14 cellular contexts compared by ENCODE assay signal in the genomic region with DNA sequence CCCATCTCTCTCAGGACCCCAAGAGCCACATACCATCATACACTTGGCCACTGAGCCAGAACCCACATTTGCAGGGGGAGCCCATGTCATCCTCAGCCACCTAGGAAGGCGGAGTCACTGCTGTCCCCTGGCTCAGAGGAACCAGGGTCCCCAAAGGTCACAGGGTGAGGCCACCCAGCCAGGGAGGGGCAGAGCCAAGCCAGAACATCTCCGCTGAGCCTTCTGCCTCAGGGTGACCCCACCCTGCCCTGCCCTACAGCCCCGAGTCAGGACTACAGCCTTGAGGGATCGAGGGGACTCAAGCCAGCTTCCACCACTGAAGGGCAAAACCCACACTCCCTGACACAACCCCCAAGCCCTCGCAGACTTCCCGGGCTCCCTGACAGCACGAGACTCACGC. TPM values are rescaled to one million over a fixed set of nuclear protein-coding genes. Genes with fewer than 3 reads are reported as not detected.
DNase-seq lines count a peak whose midpoint lies in the region; ATAC-seq and TF ChIP-seq lines count a peak whose summit lies in the region.
"Had no signal": no experiment of that assay in that cellular context is flagged by ENCODE, and none has a peak within 500 bp of the region (broad histone marks: within the 10 kb centered on the region; RNA-seq: fewer than 3 reads in every experiment).

No MANE protein-coding gene starts in this region.

- 61 to 74% (median 65%) methylated on average over 8 of the region's 8 CpGs for WGBS in spleen, 5 donors

- H3K27me3 Mint-ChIP-seq in CD8-positive, alpha-beta memory T cell: no peaks in the 10 kb centered on the region
- H3K27me3 Mint-ChIP-seq in Calu3 (ENCODE audit: unreplicated experiment): no peaks in the 10 kb centered on the region
- H3K27me3 Mint-ChIP-seq: progenitor cell of endocrine pancreas had no signal

- POLR2A ChIA-PET in CD8-positive, alpha-beta memory T cell (lab: Charles Lee): interaction anchor here (0.6 to 2.1 kb wide), 2 partner anchors 9 to 13 kb away, joined by 3 to 12 read pairs; no protein-coding TSS in a partner anchor

- peak overlapping the region in 2 of 7 donors; percentile 12 to 41 for H3K4me3 Mint-ChIP-seq in CD8-positive, alpha-beta memory T cell
- no peak overlapping the region for H3K4me3 Mint-ChIP-seq in Calu3 (ENCODE audit: low read depth, unreplicated experiment)

- no peak for DNase-seq in CD8-positive, alpha-beta memory T cell
- DNase-seq in SJSA1 (ENCODE audit: low read depth in 1 of 2, low spot score in 2 of 2) (no peak), erythroblast (lab: John Stamatoyannopoulos, UW) (peak; percentile 50 to 60), spleen (no peak), kidney glomerular epithelial cell (lab: John Stamatoyannopoulos, UW) (no peak), Calu3 (no peak)
- DNase-seq: activated naive CD4-positive, alpha-beta T cell treated with Interleukin-2 at 50 U/mL for 16 hours; COR-L47; Karpas-422; NCI-H226 had no signal

- ATAC-seq in GM21723 (IDR thresholded peaks at IDR 0.05; ENCODE audit: unreplicated experiment) (no peak), HG03439 (IDR thresholded peaks at IDR 0.05; ENCODE audit: unreplicated experiment) (no peak)

- H3K27ac Mint-ChIP-seq in CD8-positive, alpha-beta memory T cell: peak overlapping the region; percentile 27 to 97 (median 78)
- no peak overlapping the region for H3K27ac Mint-ChIP-seq in Calu3 (ENCODE audit: unreplicated experiment)

- H3K27ac ChIP-seq in CD8-positive, alpha-beta memory T cell (ENCODE audit: low read depth, low read length): peak overlapping the region; percentile 51
- peak overlapping the region; percentile 13; the same call in 1 of the 2 replicates for H3K27ac ChIP-seq in SJSA1
- peak overlapping the region in 6 of 8 donors; percentile 41 to 80 (median 72) for H3K27ac ChIP-seq in spleen

- H3K27me3 ChIP-seq in CD8-positive, alpha-beta memory T cell (ENCODE audit: insufficient read depth, low read length, poor library complexity, severe bottlenecking): no peaks in the 10 kb centered on the region
- H3K27me3 ChIP-seq in SJSA1 (replicated peaks) (no peaks in the 10 kb centered on the region), spleen (replicated peaks in 1 of 7) (no peaks in the 10 kb centered on the region)
- H3K27me3 ChIP-seq: heart left ventricle had no signal

- no TSS peak for BruUV-seq in Calu3 (replicated peaks; lab: Mats Ljungman, UMichigan)

- H3K9me3 Mint-ChIP-seq in CD8-positive, alpha-beta memory T cell: no peaks in the 10 kb centered on the region
- H3K9me3 Mint-ChIP-seq in Calu3 (ENCODE audit: low read depth, unreplicated experiment): no peaks in the 10 kb centered on the region

- peaks cover 28 to 61% (median 31%) of the 10 kb centered on the region in 3 donors for H3K4me1 Mint-ChIP-seq in CD8-positive, alpha-beta memory T cell
- H3K4me1 Mint-ChIP-seq in Calu3 (ENCODE audit: low read depth, unreplicated experiment): peaks cover 65% of the 10 kb centered on the region

- H3K36me3 ChIP-seq in CD8-positive, alpha-beta memory T cell (ENCODE audit: insufficient read depth, low read length): no peaks in the 10 kb centered on the region
- peaks cover 68% of the 10 kb centered on the region for H3K36me3 ChIP-seq in SJSA1
- H3K36me3 ChIP-seq in spleen: peaks cover 0 to 28% (median 6%) of the 10 kb centered on the region in 6 donors
- H3K36me3 ChIP-seq: heart left ventricle had no signal

- no peak overlapping the region for H3K4me3 ChIP-seq in CD8-positive, alpha-beta memory T cell (ENCODE audit: low read length)
- H3K4me3 ChIP-seq in SJSA1 (no peak overlapping the region), spleen (peak overlapping the region in 1 of 8 donors; percentile 24)

- intact Hi-C loops in spleen (cut with DNase I; ENCODE audit: low total_unique reads): no loop called here
- intact Hi-C loops in Calu3 (cut with micrococcal nuclease; ENCODE audit: unreplicated experiment): no loop called here

- peaks cover 41% of the 10 kb centered on the region for H3K4me1 ChIP-seq in CD8-positive, alpha-beta memory T cell (ENCODE audit: insufficient read depth, low read length)
- H3K4me1 ChIP-seq in SJSA1 (replicated peaks) (peaks cover 81% of the 10 kb centered on the region), spleen (peaks cover 62 to 99% (median 82%) of the 10 kb centered on the region in 6 donors)

- TF ChIP-seq CTCF in spleen (IDR thresholded peaks at IDR 0.05 in 8 of 11, conservative IDR thresholded peaks at IDR 0.05 in 3 of 11) (no peak), Calu3 (IDR thresholded peaks at IDR 0.05; ENCODE audit: unreplicated experiment) (no peak)

- TF ChIP-seq POLR2A in erythroblast (IDR thresholded peaks at IDR 0.05; ENCODE audit: low read length): no peak
- no peak for TF ChIP-seq POLR2A in spleen (IDR thresholded peaks at IDR 0.05)

- peaks cover 0 to 22% (median 3%) of the 10 kb centered on the region in 3 donors for H3K36me3 Mint-ChIP-seq in CD8-positive, alpha-beta memory T cell
- H3K36me3 Mint-ChIP-seq in Calu3 (ENCODE audit: insufficient read depth, unreplicated experiment): peaks cover 64% of the 10 kb centered on the region

- no peaks in the 10 kb centered on the region for H3K9me3 ChIP-seq in CD8-positive, alpha-beta memory T cell (ENCODE audit: low read length)
- H3K9me3 ChIP-seq in SJSA1 (replicated peaks) (no peaks in the 10 kb centered on the region), spleen (no peaks in the 10 kb centered on the region)
- H3K9me3 ChIP-seq: heart left ventricle had no signal

- CTCF ChIA-PET in CD8-positive, alpha-beta memory T cell (lab: Charles Lee): interaction anchor here (1.5 to 2.6 kb wide), 4 partner anchors 14 to 30 kb away, joined by 3 to 9 read pairs (median 5); no protein-coding TSS in a partner anchor
- CTCF ChIA-PET in Calu3 (lab: Charles Lee): no interaction called here

RNA-seq across cellular contexts. Expression of a gene that starts 17.5 kb away (rescaled TPM):
- total RNA-seq in CD8-positive, alpha-beta memory T cell: 100 to 1,000 TPM; 215 to 230 TPM
- 58.4 TPM for polyA plus RNA-seq in CD8-positive, alpha-beta memory T cell
- 142 and 181 TPM in 2 replicates for total RNA-seq in SJSA1 (2014; rRNA removed; shearing (Covaris generic))
- 100 to 1,000 TPM; 154 to 249 (median 199) TPM for total RNA-seq in spleen
- 100 to 1,000 TPM; 145 to 385 (median 371) TPM for polyA plus RNA-seq in spleen
- total RNA-seq in Calu3 (2022): 177 and 199 TPM in 2 replicates

RNA-seq across cellular contexts. Expression of a gene that starts 36.0 kb away (rescaled TPM):
- total RNA-seq in CD8-positive, alpha-beta memory T cell: 100 to 1,000 TPM in 1 of 2 experiments, 10 to 100 TPM in 1; 97.6 to 106 TPM
- polyA plus RNA-seq in CD8-positive, alpha-beta memory T cell: 0.26 TPM
- total RNA-seq in SJSA1 (2014; rRNA removed; shearing (Covaris generic)): 36.7 and 45.7 TPM in 2 replicates
- total RNA-seq in spleen (10 to 100 TPM in 2 of 7 donors, 1 to 10 TPM in 5; 1.5 to 17.2 (median 5.3) TPM), Calu3 (2022) (74.8 and 82.5 TPM in 2 replicates)
- 1 to 10 TPM in 2 of 3 donors, under 1 TPM in 1; 1.00 to 3.9 (median 2.5) TPM for polyA plus RNA-seq in spleen

RNA-seq across cellular contexts. Expression of a gene that starts 44.2 kb away (rescaled TPM):
- 100 to 1,000 TPM; 338 to 348 TPM for total RNA-seq in CD8-positive, alpha-beta memory T cell
- 490 TPM for polyA plus RNA-seq in CD8-positive, alpha-beta memory T cell
- 90.6 and 138 TPM in 2 replicates for total RNA-seq in SJSA1 (2014; rRNA removed; shearing (Covaris generic))
- total RNA-seq in spleen (100 to 1,000 TPM in 3 of 7 donors, 10 to 100 TPM in 4; 84.1 to 112 (median 96.8) TPM), Calu3 (2022) (203 and 207 TPM in 2 replicates)
- 100 to 1,000 TPM; 187 to 259 (median 225) TPM for polyA plus RNA-seq in spleen

Comparison
In these comparisons a context has a peak if more than half of its experiments do, and no peak if none do; other contexts are left out.
1. DNase-seq: peak in erythroblast (2 of 2); none in CD8-positive, alpha-beta memory T cell (0 of 5), SJSA1 (0 of 2), spleen (single experiment), kidney glomerular epithelial cell (single experiment) and Calu3 (single experiment).
2. H3K27ac ChIP-seq: peak in every context shown above with its lines; median percentile 72 in spleen; 51 in CD8-positive, alpha-beta memory T cell; 13 in SJSA1.